Comparison of ENCODE assay signal across 8 cellular contexts in the genomic region with DNA sequence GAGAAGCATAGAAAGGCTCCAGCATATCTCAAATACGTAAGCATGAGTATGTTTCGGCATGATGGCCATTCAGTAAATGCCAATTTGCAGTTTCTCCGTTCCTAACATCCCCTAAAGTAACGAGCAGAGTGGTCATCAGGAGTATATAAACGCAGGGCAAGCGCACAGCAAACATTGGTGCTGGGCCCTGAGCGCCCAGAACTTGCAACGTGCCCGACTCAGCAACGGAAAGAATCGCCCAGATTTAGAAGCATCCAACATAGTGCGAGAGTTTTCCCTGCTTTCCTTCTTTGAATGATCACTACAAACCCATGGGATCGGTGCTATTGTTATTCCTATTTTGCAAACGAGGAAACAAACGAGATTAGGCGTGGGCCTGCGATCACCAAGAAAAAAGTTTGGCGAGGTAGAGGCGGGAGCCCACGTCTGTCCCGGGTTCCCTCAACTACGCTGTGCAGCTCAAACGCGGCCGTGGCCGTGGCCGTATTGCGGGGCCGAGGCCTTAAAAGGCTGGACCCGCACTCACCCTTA. TPM values are rescaled to one million over a fixed set of nuclear protein-coding genes. Genes with fewer than 3 reads are reported as not detected.
DNase-seq lines count a peak whose midpoint lies in the region; TF ChIP-seq lines count a peak whose summit lies in the region.

No MANE protein-coding gene starts in this region.

- peak overlapping the region; percentile 92 to 93 for H3K27ac ChIP-seq in uterus

- H3K9me3 ChIP-seq in uterus, result no peaks in the 10 kb centered on the region

- peaks cover 0 to 2% (median 2%) of the 10 kb centered on the region in 7 donors for H3K9me3 Mint-ChIP-seq in CD14-positive monocyte

- no peak for TF ChIP-seq POLR2A in uterus (IDR thresholded peaks at IDR 0.05)

- TF ChIP-seq CTCF in CD14-positive monocyte (IDR thresholded peaks at IDR 0.05), result no peak
- no peak for TF ChIP-seq CTCF in cardiac fibroblast (IDR thresholded peaks at IDR 0.05; ENCODE audit: low read depth, low read length)
- no peak for TF ChIP-seq CTCF in uterus (IDR thresholded peaks at IDR 0.05)

- peak overlapping the region; percentile 99 to 100 (median 100) for H3K27ac Mint-ChIP-seq in CD14-positive monocyte

- DNase-seq in CD14-positive monocyte (ENCODE audit: low spot score), result no peak
- DNase-seq in Jurkat, Clone E6-1 (ENCODE audit: low read depth, low spot score), result no peak
- DNase-seq in cardiac fibroblast (ENCODE audit: low read depth in 2 of 2), result no peak
- peak; percentile 53 to 55 for DNase-seq in lung microvascular endothelial cell (ENCODE audit: low read depth in 2 of 2)
- DNase-seq in uterus, result no peak
- DNase-seq in GM03348 (ENCODE audit: low spot score), result no peak
- DNase-seq in NCI-H446 (lab: John Stamatoyannopoulos, UW), result no peak
- no peak for DNase-seq in NCI-H1417 (lab: John Stamatoyannopoulos, UW)

- intact Hi-C loops in CD14-positive monocyte (cut with micrococcal nuclease), result loop anchor here (5.0 kb wide), 2 partner anchors 37 to 38 kb away; partner anchors contain the start of gene CD74 (in 2 of the 2)
- intact Hi-C loops in uterus (cut with DNase I; ENCODE audit: low total_unique reads), result no loop called here

- H3K27me3 Mint-ChIP-seq in CD14-positive monocyte (ENCODE audit: low read depth in 3 of 3), result no peaks in the 10 kb centered on the region

- H3K4me1 ChIP-seq in uterus, result peaks cover 0 to 5% of the 10 kb centered on the region in 2 donors

- H3K36me3 Mint-ChIP-seq in CD14-positive monocyte, result peaks cover 42 to 45% of the 10 kb centered on the region in 2 donors

- H3K4me3 ChIP-seq in Jurkat, Clone E6-1 (ENCODE audit: low read length), result peak overlapping the region; percentile 83
- peak overlapping the region; percentile 58 to 64 for H3K4me3 ChIP-seq in cardiac fibroblast (replicated peaks in 1 of 2; ENCODE audit: low read depth in 2 of 2, low read length in 2 of 2)
- H3K4me3 ChIP-seq in uterus, result peak overlapping the region; percentile 65 to 93

- H3K4me1 Mint-ChIP-seq in CD14-positive monocyte, result peaks cover 21% of the 10 kb centered on the region

- H3K36me3 ChIP-seq in uterus, result no peaks in the 10 kb centered on the region

- no peaks in the 10 kb centered on the region for H3K27me3 ChIP-seq in uterus

- H3K4me3 Mint-ChIP-seq in CD14-positive monocyte, result peak overlapping the region; percentile 95 to 98

RNA-seq across cellular contexts. Expression of gene RPS14, which starts 0.5 kb away (rescaled TPM):
- 1,000 to 10,000 TPM; 2,768 to 3,499 TPM for polyA plus RNA-seq in CD14-positive monocyte
- polyA plus RNA-seq in Jurkat, Clone E6-1 (2012; ENCODE audit: insufficient read depth, insufficient read length), result 3,653 TPM
- total RNA-seq in lung microvascular endothelial cell (2,426 and 2,980 TPM in 2 replicates), uterus (over 10,000 TPM in 1 of 4 donors, 1,000 to 10,000 TPM in 3; 2,445 to 12,361 (median 6,046) TPM)

RNA-seq across cellular contexts. Expression of gene CD74, which starts 36.3 kb away (rescaled TPM):
- 1,000 to 10,000 TPM; 3,498 to 4,939 TPM for polyA plus RNA-seq in CD14-positive monocyte
- not detected for polyA plus RNA-seq in Jurkat, Clone E6-1 (2012; ENCODE audit: insufficient read depth, insufficient read length)
- total RNA-seq in lung microvascular endothelial cell (2.0 and 5.8 TPM in 2 replicates), uterus (1,000 to 10,000 TPM in 1 of 4 donors, 100 to 1,000 TPM in 3; 118 to 1,231 (median 675) TPM)

RNA-seq across cellular contexts. Expression of gene NDST1, which starts 58.9 kb away (rescaled TPM):
- 1 to 10 TPM; 7.0 to 7.5 TPM for polyA plus RNA-seq in CD14-positive monocyte
- polyA plus RNA-seq in Jurkat, Clone E6-1 (2012; ENCODE audit: insufficient read depth, insufficient read length), result 13.5 TPM
- total RNA-seq in lung microvascular endothelial cell, result 22.6 and 27.5 TPM in 2 replicates
- 10 to 100 TPM; 10.9 to 86.0 (median 42.5) TPM for total RNA-seq in uterus

Comparison
In these comparisons a context has a peak if more than half of its experiments do, and no peak if none do; other contexts are left out.
1. DNase-seq: peak in lung microvascular endothelial cell (2 of 2); none in CD14-positive monocyte (single experiment), Jurkat, Clone E6-1 (single experiment), cardiac fibroblast (0 of 2), uterus (0 of 2), GM03348 (single experiment), NCI-H446 (0 of 2) and NCI-H1417 (0 of 3).
2. RNA of gene CD74, which starts 36.3 kb away (total RNA-seq): 118 to 1,231 TPM in uterus; 2.0 to 5.8 TPM in lung microvascular endothelial cell; every median in the first group is over 10 times any median in the second.
3. Peak in every context shown above with its lines, with median percentiles within 50 percentile points of each other: H3K4me3 ChIP-seq.